Comparison of ENCODE assay signal across 8 cellular contexts in genomic region chr17:40480501-40481003, GRCh38. TPM values are rescaled to one million over a fixed set of nuclear protein-coding genes. Genes with fewer than 3 reads are reported as not detected.
DNase-seq lines count a peak whose midpoint lies in the region; ATAC-seq and TF ChIP-seq lines count a peak whose summit lies in the region.

No MANE protein-coding gene starts in this region.

- H3K27ac ChIP-seq in CD4-positive, alpha-beta T cell (ENCODE audit: low read depth, low read length): peak overlapping the region; percentile 57
- no peak overlapping the region for H3K27ac ChIP-seq in transverse colon

- intact Hi-C loops in CD4-positive, alpha-beta T cell (cut with DNase I, micrococcal nuclease): loop anchor here (1.0 to 5.0 kb wide), 3 partner anchors 36 to 137 kb away; no protein-coding TSS in a partner anchor
- intact Hi-C loops in activated T-helper 2 cell treated with anti-CD3 and anti-CD28 coated beads, Interferon-gamma antibody, Interleukin-2, Interleukin-4, amounts not matched to agents 10 μg/mL and 5 μg/mL and 100 μg/mL, durations not matched to agents 14 hours and 24 hours and 36 hours (cut with micrococcal nuclease): loop anchor here (1.0 to 5.0 kb wide), 3 partner anchors 33 to 51 kb away; no protein-coding TSS in a partner anchor
- intact Hi-C loops in transverse colon (cut with DNase I; ENCODE audit: low total_unique reads): no loop called here

- POLR2A ChIA-PET in CD4-positive, alpha-beta T cell (lab: Charles Lee): interaction anchor here (0.6 to 5.0 kb wide), 22 partner anchors 10 to 1209 kb away, joined by 3 to 74 read pairs (median 4); partner anchors contain the start of genes IGFBP4 and TOP2A

- DNase-seq in CD4-positive, alpha-beta T cell: peak; percentile 71 to 94 (median 76)
- DNase-seq in NT2/D1 (ENCODE audit: low read depth, low spot score): no peak
- peak; percentile 82 for DNase-seq in activated T-helper 2 cell treated with anti-CD3 and anti-CD28 coated beads, Interferon-gamma antibody, Interleukin-2, Interleukin-4, amounts not matched to agents 10 μg/mL and 5 μg/mL and 100 μg/mL, durations not matched to agents 14 hours and 24 hours and 36 hours (ENCODE audit: low spot score)
- peak; percentile 45 to 55 for DNase-seq in memory B cell (ENCODE audit: low spot score in 2 of 2)
- DNase-seq in transverse colon: peak; percentile 47
- no peak for DNase-seq in occipital lobe (lab: John Stamatoyannopoulos, UW)
- no peak for DNase-seq in HAP-1 (ENCODE audit: low spot score in 2 of 2)
- DNase-seq in NCI-H1105 (lab: John Stamatoyannopoulos, UW): no peak

- 20 to 41% methylated on average over 2 to 12 of the region's 12 CpGs for WGBS in transverse colon (ENCODE audit: low coverage in 1 of 2), 2 donors

- H3K4me3 Mint-ChIP-seq in CD4-positive, alpha-beta T cell: peak overlapping the region; percentile 68
- peak overlapping the region; percentile 73 for H3K4me3 Mint-ChIP-seq in activated T-helper 2 cell treated with anti-CD3 and anti-CD28 coated beads, Interferon-gamma antibody, Interleukin-2, Interleukin-4, amounts not matched to agents 10 μg/mL and 5 μg/mL and 100 μg/mL, durations not matched to agents 14 hours and 24 hours and 36 hours (ENCODE audit: low read depth)
- H3K4me3 Mint-ChIP-seq in memory B cell: peak overlapping the region; percentile 54

- peak overlapping the region; percentile 97 for H3K27ac Mint-ChIP-seq in CD4-positive, alpha-beta T cell
- peak overlapping the region; percentile 96 for H3K27ac Mint-ChIP-seq in activated T-helper 2 cell treated with anti-CD3 and anti-CD28 coated beads, Interferon-gamma antibody, Interleukin-2, Interleukin-4, amounts not matched to agents 10 μg/mL and 5 μg/mL and 100 μg/mL, durations not matched to agents 14 hours and 24 hours and 36 hours
- H3K27ac Mint-ChIP-seq in memory B cell: peak overlapping the region; percentile 91

- TF ChIP-seq POLR2A in transverse colon (IDR thresholded peaks at IDR 0.05): no peak

- peak; percentile 87 for ATAC-seq in CD4-positive, alpha-beta T cell (ENCODE audit: poor library complexity)
- peak; percentile 94 for ATAC-seq in memory B cell (ENCODE audit: low read depth)

- in situ Hi-C loops in transverse colon (cut with MboI; ENCODE audit: low pct_ligation_motif_present in 1 of 4, low pct_unique_long_range_greater_than_20kb in 1 of 4, low sequenced_read_pairs in 3 of 4): no loop called here
- in situ Hi-C loops in HAP-1 (cut with MboI; ENCODE audit: low sequenced_read_pairs): no loop called here

- peak overlapping the region; percentile 34 for H3K9ac ChIP-seq in NT2/D1 (ENCODE audit: insufficient read length, low read depth)

- H3K27me3 Mint-ChIP-seq in CD4-positive, alpha-beta T cell: no peaks in the 10 kb centered on the region
- H3K27me3 Mint-ChIP-seq in activated T-helper 2 cell treated with anti-CD3 and anti-CD28 coated beads, Interferon-gamma antibody, Interleukin-2, Interleukin-4, amounts not matched to agents 10 μg/mL and 5 μg/mL and 100 μg/mL, durations not matched to agents 14 hours and 24 hours and 36 hours (ENCODE audit: low read depth): no peaks in the 10 kb centered on the region
- no peaks in the 10 kb centered on the region for H3K27me3 Mint-ChIP-seq in memory B cell

- no peaks in the 10 kb centered on the region for H3K9me3 Mint-ChIP-seq in CD4-positive, alpha-beta T cell
- H3K9me3 Mint-ChIP-seq in activated T-helper 2 cell treated with anti-CD3 and anti-CD28 coated beads, Interferon-gamma antibody, Interleukin-2, Interleukin-4, amounts not matched to agents 10 μg/mL and 5 μg/mL and 100 μg/mL, durations not matched to agents 14 hours and 24 hours and 36 hours: no peaks in the 10 kb centered on the region
- no peaks in the 10 kb centered on the region for H3K9me3 Mint-ChIP-seq in memory B cell

- TF ChIP-seq CTCF in CD4-positive, alpha-beta T cell (IDR thresholded peaks at IDR 0.05): no peak
- no peak for TF ChIP-seq CTCF in transverse colon (IDR thresholded peaks at IDR 0.05)

- H3K4me3 ChIP-seq in NT2/D1 (ENCODE audit: insufficient read length, low read depth): no peak overlapping the region
- H3K4me3 ChIP-seq in transverse colon: no peak overlapping the region
- no peak overlapping the region for H3K4me3 ChIP-seq in HAP-1

- no peaks in the 10 kb centered on the region for H3K9me3 ChIP-seq in CD4-positive, alpha-beta T cell (ENCODE audit: control insufficient read depth, low read length)
- H3K9me3 ChIP-seq in NT2/D1 (ENCODE audit: insufficient read depth, low read length): peaks cover 8% of the 10 kb centered on the region; the same call in 1 of the 2 replicates
- H3K9me3 ChIP-seq in transverse colon: no peaks in the 10 kb centered on the region
- no peaks in the 10 kb centered on the region for H3K9me3 ChIP-seq in HAP-1

- H3K4me1 Mint-ChIP-seq in CD4-positive, alpha-beta T cell (ENCODE audit: low read depth): peaks cover 67% of the 10 kb centered on the region
- H3K4me1 Mint-ChIP-seq in activated T-helper 2 cell treated with anti-CD3 and anti-CD28 coated beads, Interferon-gamma antibody, Interleukin-2, Interleukin-4, amounts not matched to agents 10 μg/mL and 5 μg/mL and 100 μg/mL, durations not matched to agents 14 hours and 24 hours and 36 hours (ENCODE audit: low read depth): peaks cover 70% of the 10 kb centered on the region
- H3K4me1 Mint-ChIP-seq in memory B cell: peaks cover 25% of the 10 kb centered on the region

- H3K36me3 ChIP-seq in NT2/D1 (ENCODE audit: insufficient read depth, insufficient read length, low read length): peaks cover 9% of the 10 kb centered on the region
- H3K36me3 ChIP-seq in transverse colon: no peaks in the 10 kb centered on the region
- no peaks in the 10 kb centered on the region; the same call in 1 of the 2 replicates for H3K36me3 ChIP-seq in HAP-1 (replicated peaks)

- no peaks in the 10 kb centered on the region for H3K27me3 ChIP-seq in CD4-positive, alpha-beta T cell (ENCODE audit: control insufficient read depth, insufficient read depth, low read length)
- H3K27me3 ChIP-seq in NT2/D1 (ENCODE audit: insufficient read depth, insufficient read length) (no peaks in the 10 kb centered on the region), transverse colon (no peaks in the 10 kb centered on the region), HAP-1 (ENCODE audit: low read depth) (no peaks in the 10 kb centered on the region)

- CTCF ChIA-PET in CD4-positive, alpha-beta T cell (lab: Charles Lee): interaction anchor here (0.6 to 3.9 kb wide), 3 partner anchors 49 to 323 kb away, joined by 3 to 17 read pairs (median 3); no protein-coding TSS in a partner anchor

- H3K4me1 ChIP-seq in NT2/D1 (ENCODE audit: insufficient read depth, insufficient read length) (peaks cover 20% of the 10 kb centered on the region), transverse colon (peaks cover 5 to 35% (median 16%) of the 10 kb centered on the region in 4 donors), HAP-1 (0 out of 2 replicates have a peak, but pooled peaks cover 3% of the 10 kb centered on the region)

- no peaks in the 10 kb centered on the region for H3K36me3 Mint-ChIP-seq in CD4-positive, alpha-beta T cell (ENCODE audit: low read depth)
- peaks cover 17% of the 10 kb centered on the region for H3K36me3 Mint-ChIP-seq in activated T-helper 2 cell treated with anti-CD3 and anti-CD28 coated beads, Interferon-gamma antibody, Interleukin-2, Interleukin-4, amounts not matched to agents 10 μg/mL and 5 μg/mL and 100 μg/mL, durations not matched to agents 14 hours and 24 hours and 36 hours (ENCODE audit: low read depth)
- H3K36me3 Mint-ChIP-seq in memory B cell: no peaks in the 10 kb centered on the region

- no peak for TF ChIP-seq EP300 in transverse colon (IDR thresholded peaks at IDR 0.05; ENCODE audit: low read depth)

RNA-seq across cellular contexts. Expression of gene TNS4, which starts 20.9 kb away (rescaled TPM):
- 1 to 10 TPM; 3.0 to 4.2 TPM for total RNA-seq in CD4-positive, alpha-beta T cell
- 8.7 and 9.0 TPM in 2 replicates for total RNA-seq in activated T-helper 2 cell treated with anti-CD3 and anti-CD28 coated beads, Interferon-gamma antibody, Interleukin-2, Interleukin-4, amounts not matched to agents 10 μg/mL and 5 μg/mL and 100 μg/mL, durations not matched to agents 14 hours and 24 hours and 36 hours
- total RNA-seq in transverse colon (1 to 10 TPM in 3 of 4 donors, not detected in 1; 1.2 to 4.2 (median 2.5) TPM), occipital lobe (not detected)

RNA-seq across cellular contexts. Expression of gene IGFBP4, which starts 37.3 kb away (rescaled TPM):
- total RNA-seq in CD4-positive, alpha-beta T cell: 1 to 10 TPM; 2.5 to 2.6 TPM
- total RNA-seq in activated T-helper 2 cell treated with anti-CD3 and anti-CD28 coated beads, Interferon-gamma antibody, Interleukin-2, Interleukin-4, amounts not matched to agents 10 μg/mL and 5 μg/mL and 100 μg/mL, durations not matched to agents 14 hours and 24 hours and 36 hours: 54.6 and 59.3 TPM in 2 replicates
- total RNA-seq in transverse colon (100 to 1,000 TPM in 3 of 4 donors, 10 to 100 TPM in 1; 98.4 to 302 (median 166) TPM), occipital lobe (15.4 TPM)

Comparison
In these comparisons a context has a peak if more than half of its experiments do, and no peak if none do; other contexts are left out.
1. DNase-seq: peak in CD4-positive, alpha-beta T cell (10 of 10), activated T-helper 2 cell treated with anti-CD3 and anti-CD28 coated beads, Interferon-gamma antibody, Interleukin-2, Interleukin-4, amounts not matched to agents 10 μg/mL and 5 μg/mL and 100 μg/mL, durations not matched to agents 14 hours and 24 hours and 36 hours (single experiment), memory B cell (2 of 2) and transverse colon (single experiment); none in NT2/D1 (single experiment), occipital lobe (single experiment), HAP-1 (0 of 2) and NCI-H1105 (single experiment).
2. Peak in every context shown above with its lines, with median percentiles within 50 percentile points of each other: H3K27ac Mint-ChIP-seq and H3K4me3 Mint-ChIP-seq.